Comparison of ENCODE assay signal across 12 cellular contexts in genomic region chr16:17375388-17376304, GRCh38.
A peak's percentile ranks its signal among the peaks of the same experiment; 100 is the strongest.
DNase-seq lines count a peak whose midpoint lies in the region; ATAC-seq and TF ChIP-seq lines count a peak whose summit lies in the region.
"Had no signal": no experiment of that assay in that cellular context is flagged by ENCODE, and none has a peak within 500 bp of the region (broad histone marks: within the 10 kb centered on the region; RNA-seq: fewer than 3 reads in every experiment).

No MANE protein-coding gene starts in this region.

- no peak overlapping the region for H3K27ac ChIP-seq in naive thymus-derived CD4-positive, alpha-beta T cell (ENCODE audit: low read depth, low read length)
- H3K27ac ChIP-seq: epithelial cell of prostate had no signal

- POLR2A ChIA-PET in WTC11 (lab: Charles Lee), result no interaction called here
- POLR2A ChIA-PET in naive thymus-derived CD4-positive, alpha-beta T cell (lab: Charles Lee), result interaction anchor here (0.5 kb wide), 1 partner anchor 27 kb away, joined by 5 read pairs; no protein-coding TSS in a partner anchor

- H3K4me3 Mint-ChIP-seq in WTC11, result no peak overlapping the region
- peak overlapping the region in 4 of 10 donors; percentile 16 to 62 (median 31) for H3K4me3 Mint-ChIP-seq in naive thymus-derived CD4-positive, alpha-beta T cell

- intact Hi-C loops in naive thymus-derived CD4-positive, alpha-beta T cell (cut with micrococcal nuclease), result loop anchor here in 1 of 2 donors (2.0 to 10.0 kb wide), 2 partner anchors 31 to 511 kb away; no protein-coding TSS in a partner anchor

- H3K27me3 ChIP-seq in naive thymus-derived CD4-positive, alpha-beta T cell (ENCODE audit: control insufficient read depth in 2 of 2, insufficient read depth in 2 of 2, low read length in 2 of 2), result no peaks in the 10 kb centered on the region

- H3K4me1 ChIP-seq in naive thymus-derived CD4-positive, alpha-beta T cell (ENCODE audit: control insufficient read depth in 2 of 2, insufficient read depth in 2 of 2, low read length in 2 of 2), result peaks cover 32 to 58% of the 10 kb centered on the region in 2 donors

- no peaks in the 10 kb centered on the region for H3K27me3 Mint-ChIP-seq in WTC11 (ENCODE audit: low read depth)
- H3K27me3 Mint-ChIP-seq in naive thymus-derived CD4-positive, alpha-beta T cell, result no peaks in the 10 kb centered on the region

- no peaks in the 10 kb centered on the region for H3K9me3 ChIP-seq in naive thymus-derived CD4-positive, alpha-beta T cell (ENCODE audit: control insufficient read depth in 2 of 3, low read length in 3 of 3)

- H3K4me3 ChIP-seq in naive thymus-derived CD4-positive, alpha-beta T cell (ENCODE audit: low read length), result no peak overlapping the region

- H3K36me3 ChIP-seq in naive thymus-derived CD4-positive, alpha-beta T cell (ENCODE audit: control insufficient read depth in 2 of 3, insufficient read depth in 3 of 3, low read length in 3 of 3), result no peaks in the 10 kb centered on the region

- no peak for TF ChIP-seq CTCF in WTC11 (IDR thresholded peaks at IDR 0.05)

- peak; percentile 69 for DNase-seq in CD1c-positive myeloid dendritic cell (ENCODE audit: extremely low spot score)
- DNase-seq in WTC11 (ENCODE audit: low spot score), result no peak
- DNase-seq in naive thymus-derived CD4-positive, alpha-beta T cell, result no peak
- DNase-seq in NCI-H226, result no peak
- DNase-seq in NCI-H128 (lab: John Stamatoyannopoulos, UW; ENCODE audit: unreplicated experiment), result no peak
- DNase-seq: anterior cingulate cortex, HCEC 1CT, NCI-H1694 treated with DMSO at 0.1 percent for 48 hours had no signal

- peaks cover 72% of the 10 kb centered on the region for H3K4me1 Mint-ChIP-seq in WTC11
- peaks cover 43 to 89% (median 84%) of the 10 kb centered on the region in 7 donors for H3K4me1 Mint-ChIP-seq in naive thymus-derived CD4-positive, alpha-beta T cell

- H3K36me3 Mint-ChIP-seq in WTC11, result no peaks in the 10 kb centered on the region
- peaks cover 0 to 24% (median 0%) of the 10 kb centered on the region in 5 donors for H3K36me3 Mint-ChIP-seq in naive thymus-derived CD4-positive, alpha-beta T cell

- peak overlapping the region; percentile 76; the same call in 1 of the 2 replicates for H3K27ac Mint-ChIP-seq in WTC11
- peak overlapping the region in 7 of 9 donors; percentile 36 to 81 (median 51) for H3K27ac Mint-ChIP-seq in naive thymus-derived CD4-positive, alpha-beta T cell

- ATAC-seq in GM18868 (IDR thresholded peaks at IDR 0.05; ENCODE audit: unreplicated experiment), result peak; percentile 50
- ATAC-seq in WTC11, result no peak; the same call in 1 of the 2 replicates
- peak; percentile 74 for ATAC-seq in naive thymus-derived CD4-positive, alpha-beta T cell
- ATAC-seq in HG03354 (IDR thresholded peaks at IDR 0.05; ENCODE audit: poor library complexity, severe bottlenecking, unreplicated experiment), result no peak
- no peak for ATAC-seq in HG03175 (IDR thresholded peaks at IDR 0.05; ENCODE audit: unreplicated experiment)

- CTCF ChIA-PET in WTC11 (lab: Charles Lee), result interaction anchor here (0.7 to 1.7 kb wide), 2 partner anchors 7 to 91 kb away, joined by 4 to 6 read pairs; no protein-coding TSS in a partner anchor
- CTCF ChIA-PET in naive thymus-derived CD4-positive, alpha-beta T cell (lab: Charles Lee), result no interaction called here

- no peaks in the 10 kb centered on the region for H3K9me3 Mint-ChIP-seq in WTC11
- H3K9me3 Mint-ChIP-seq in naive thymus-derived CD4-positive, alpha-beta T cell, result peaks cover 0 to 4% (median 0%) of the 10 kb centered on the region in 11 donors

TF ChIP-seq in WTC11, 78 proteins besides CTCF, POLR2A, EP300 and RAD21:
- no peak for TF ChIP-seq CREM (CRISPR knock-in tag; IDR thresholded peaks at IDR 0.05)
- TF ChIP-seq FOXJ3 (CRISPR knock-in tag; IDR thresholded peaks at IDR 0.05; ENCODE audit: borderline replicate concordance), result no peak
- TF ChIP-seq, protein P1, sequence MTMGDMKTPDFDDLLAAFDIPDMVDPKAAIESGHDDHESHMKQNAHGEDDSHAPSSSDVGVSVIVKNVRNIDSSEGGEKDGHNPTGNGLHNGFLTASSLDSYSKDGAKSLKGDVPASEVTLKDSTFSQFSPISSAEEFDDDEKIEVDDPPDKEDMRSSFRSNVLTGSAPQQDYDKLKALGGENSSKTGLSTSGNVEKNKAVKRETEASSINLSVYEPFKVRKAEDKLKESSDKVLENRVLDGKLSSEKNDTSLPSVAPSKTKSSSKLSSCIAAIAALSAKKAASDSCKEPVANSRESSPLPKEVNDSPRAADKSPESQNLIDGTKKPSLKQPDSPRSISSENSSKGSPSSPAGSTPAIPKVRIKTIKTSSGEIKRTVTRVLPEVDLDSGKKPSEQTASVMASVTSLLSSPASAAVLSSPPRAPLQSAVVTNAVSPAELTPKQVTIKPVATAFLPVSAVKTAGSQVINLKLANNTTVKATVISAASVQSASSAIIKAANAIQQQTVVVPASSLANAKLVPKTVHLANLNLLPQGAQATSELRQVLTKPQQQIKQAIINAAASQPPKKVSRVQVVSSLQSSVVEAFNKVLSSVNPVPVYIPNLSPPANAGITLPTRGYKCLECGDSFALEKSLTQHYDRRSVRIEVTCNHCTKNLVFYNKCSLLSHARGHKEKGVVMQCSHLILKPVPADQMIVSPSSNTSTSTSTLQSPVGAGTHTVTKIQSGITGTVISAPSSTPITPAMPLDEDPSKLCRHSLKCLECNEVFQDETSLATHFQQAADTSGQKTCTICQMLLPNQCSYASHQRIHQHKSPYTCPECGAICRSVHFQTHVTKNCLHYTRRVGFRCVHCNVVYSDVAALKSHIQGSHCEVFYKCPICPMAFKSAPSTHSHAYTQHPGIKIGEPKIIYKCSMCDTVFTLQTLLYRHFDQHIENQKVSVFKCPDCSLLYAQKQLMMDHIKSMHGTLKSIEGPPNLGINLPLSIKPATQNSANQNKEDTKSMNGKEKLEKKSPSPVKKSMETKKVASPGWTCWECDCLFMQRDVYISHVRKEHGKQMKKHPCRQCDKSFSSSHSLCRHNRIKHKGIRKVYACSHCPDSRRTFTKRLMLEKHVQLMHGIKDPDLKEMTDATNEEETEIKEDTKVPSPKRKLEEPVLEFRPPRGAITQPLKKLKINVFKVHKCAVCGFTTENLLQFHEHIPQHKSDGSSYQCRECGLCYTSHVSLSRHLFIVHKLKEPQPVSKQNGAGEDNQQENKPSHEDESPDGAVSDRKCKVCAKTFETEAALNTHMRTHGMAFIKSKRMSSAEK (CRISPR knock-in tag; IDR thresholded peaks at IDR 0.05; ENCODE audit: borderline replicate concordance), result no peak
- no peak for TF ChIP-seq GTF2I (CRISPR knock-in tag; conservative IDR thresholded peaks at IDR 0.05)
- TF ChIP-seq FOXP1 (CRISPR knock-in tag; IDR thresholded peaks at IDR 0.05; ENCODE audit: borderline replicate concordance), result no peak
- TF ChIP-seq TEAD1 (CRISPR knock-in tag; IDR thresholded peaks at IDR 0.05), result no peak
- no peak for TF ChIP-seq SMAD3 (CRISPR knock-in tag; IDR thresholded peaks at IDR 0.05; ENCODE audit: borderline replicate concordance)
- TF ChIP-seq, protein P2, sequence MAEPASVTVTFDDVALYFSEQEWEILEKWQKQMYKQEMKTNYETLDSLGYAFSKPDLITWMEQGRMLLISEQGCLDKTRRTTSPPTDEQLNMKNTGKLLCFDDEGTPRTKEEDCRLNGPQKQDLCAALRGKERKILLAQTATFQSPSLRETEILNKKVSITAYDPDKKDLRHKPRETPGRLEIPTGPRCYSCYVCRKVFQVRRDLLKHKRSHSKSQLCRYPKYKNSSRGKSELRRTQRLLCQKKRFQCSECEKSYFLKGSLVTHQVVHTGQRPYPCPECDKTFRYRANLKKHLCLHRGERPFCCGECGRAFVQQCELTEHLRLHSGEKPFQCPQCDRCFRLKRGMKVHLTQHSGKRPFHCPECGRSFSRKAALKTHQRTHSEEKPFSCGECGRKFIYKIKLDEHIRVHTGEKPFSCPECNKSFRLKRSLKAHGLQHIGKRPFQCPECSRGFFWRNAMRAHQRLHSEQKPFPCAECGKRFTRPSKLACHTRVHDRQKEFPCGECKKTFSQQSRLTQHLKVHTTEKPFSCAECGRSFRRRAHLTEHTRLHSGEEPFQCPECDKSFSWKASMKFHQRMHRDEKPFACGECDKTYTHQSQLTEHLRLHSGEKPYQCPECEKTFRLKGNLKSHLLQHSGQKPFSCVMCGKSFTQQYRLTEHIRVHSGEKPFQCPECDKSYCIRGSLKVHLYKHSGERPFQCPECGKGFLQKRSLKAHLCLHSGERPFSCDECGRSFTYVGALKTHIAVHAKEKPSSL (CRISPR knock-in tag; conservative IDR thresholded peaks at IDR 0.05), result no peak
- TF ChIP-seq, protein P3, sequence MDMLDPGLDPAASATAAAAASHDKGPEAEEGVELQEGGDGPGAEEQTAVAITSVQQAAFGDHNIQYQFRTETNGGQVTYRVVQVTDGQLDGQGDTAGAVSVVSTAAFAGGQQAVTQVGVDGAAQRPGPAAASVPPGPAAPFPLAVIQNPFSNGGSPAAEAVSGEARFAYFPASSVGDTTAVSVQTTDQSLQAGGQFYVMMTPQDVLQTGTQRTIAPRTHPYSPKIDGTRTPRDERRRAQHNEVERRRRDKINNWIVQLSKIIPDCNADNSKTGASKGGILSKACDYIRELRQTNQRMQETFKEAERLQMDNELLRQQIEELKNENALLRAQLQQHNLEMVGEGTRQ (CRISPR knock-in tag; IDR thresholded peaks at IDR 0.05), result no peak
- TF ChIP-seq ZNF396 (CRISPR knock-in tag; IDR thresholded peaks at IDR 0.05; ENCODE audit: borderline replicate concordance), result no peak
- TF ChIP-seq TP53 (CRISPR knock-in tag; IDR thresholded peaks at IDR 0.05), result no peak
- TF ChIP-seq GABPB1 (CRISPR knock-in tag; IDR thresholded peaks at IDR 0.05), result no peak
TF ChIP-seq in WTC11: peak in this region for 0.

Comparison
In these comparisons a context has a peak if more than half of its experiments do, and no peak if none do; other contexts are left out.
1. ATAC-seq: peak in GM18868 (single experiment) and naive thymus-derived CD4-positive, alpha-beta T cell (single experiment); none in WTC11 (single experiment), HG03354 (single experiment) and HG03175 (single experiment).